ENCODE assay signal across 8 cellular contexts in the genomic region with DNA sequence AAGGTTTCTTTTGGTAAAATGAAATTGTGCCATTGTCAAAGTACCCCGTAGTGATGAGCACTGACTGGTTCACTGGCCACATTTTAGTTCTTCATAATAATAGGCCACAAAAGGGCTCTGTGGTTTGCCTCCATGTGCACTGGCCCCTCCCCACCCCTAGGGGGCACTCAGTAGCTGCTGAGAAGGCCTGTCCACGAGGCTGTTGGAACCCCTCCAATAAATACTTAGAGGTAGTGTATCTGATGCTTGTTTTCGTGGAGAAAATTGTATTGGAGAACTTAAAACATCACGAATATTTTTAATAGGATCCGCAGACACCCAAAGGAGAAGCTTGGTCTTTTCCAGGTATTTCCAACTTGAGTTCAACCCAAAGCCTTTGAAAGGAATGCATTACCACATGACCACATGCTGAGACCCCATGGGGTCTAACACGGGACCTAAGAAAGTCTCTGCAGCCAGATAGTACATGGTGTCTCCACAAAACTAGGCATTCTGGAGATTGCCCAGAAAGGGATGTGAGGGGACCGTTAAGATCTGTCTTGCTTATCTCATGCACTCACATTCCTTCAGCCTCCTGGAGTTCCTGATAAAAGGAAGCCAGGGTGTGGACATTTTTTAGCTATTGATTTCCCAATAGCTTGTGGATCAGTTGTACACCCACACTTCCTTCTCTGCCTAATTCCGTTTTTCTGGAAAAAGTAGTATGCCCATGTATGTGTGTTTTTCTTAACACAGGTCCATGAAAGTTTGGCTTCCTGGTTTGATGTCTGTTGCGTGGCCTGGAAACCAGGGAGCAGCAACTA. TPM values are rescaled to one million over a fixed set of nuclear protein-coding genes. Genes with fewer than 3 reads are reported as not detected.
A peak's percentile ranks its signal among the peaks of the same experiment; 100 is the strongest.
DNase-seq lines count a peak whose midpoint lies in the region; ATAC-seq and TF ChIP-seq lines count a peak whose summit lies in the region.

No MANE protein-coding gene starts in this region.

- no peak for TF ChIP-seq POLR2A in GM18505 (IDR thresholded peaks at IDR 0.05; ENCODE audit: borderline replicate concordance, extremely low read depth, insufficient read depth, insufficient read length)

- no peak overlapping the region for H3K4me3 ChIP-seq in HL-60 (replicated peaks; ENCODE audit: insufficient read depth, low read length)

- no peak overlapping the region for H3K27ac ChIP-seq in HL-60 (replicated peaks)

- peak; percentile 68 for DNase-seq in CMK (ENCODE audit: low read depth)
- DNase-seq in HL-60 (ENCODE audit: low read depth in 1 of 2, low spot score in 1 of 2), result peak in 1 of 2 experiments; percentile 54
- peak; percentile 58 for DNase-seq in RPMI7951 (ENCODE audit: low read depth)
- peak; percentile 24 for DNase-seq in dedifferentiated amniotic fluid mesenchymal stem cell (ENCODE audit: extremely low spot score)
- no peak for DNase-seq in mesothelial cell of epicardium (ENCODE audit: low spot score in 2 of 2, unreplicated experiment in 2 of 2)
- no peak for DNase-seq in mesenteric fat pad (ENCODE audit: low spot score)

- no peaks in the 10 kb centered on the region for H3K27me3 Mint-ChIP-seq in mesothelial cell of epicardium (ENCODE audit: low read depth)

- TF ChIP-seq CTCF in HL-60 (IDR thresholded peaks at IDR 0.05; ENCODE audit: insufficient read depth, low read length) (peak; percentile 63), mesothelial cell of epicardium (IDR thresholded peaks at IDR 0.05; ENCODE audit: unreplicated experiment) (peak; percentile 51)

- peaks cover 39% of the 10 kb centered on the region for H3K36me3 Mint-ChIP-seq in mesothelial cell of epicardium

- H3K27ac Mint-ChIP-seq in mesothelial cell of epicardium, result no peak overlapping the region

- H3K9me3 Mint-ChIP-seq in mesothelial cell of epicardium, result peaks cover 24% of the 10 kb centered on the region

- peaks cover 36% of the 10 kb centered on the region for H3K4me1 Mint-ChIP-seq in mesothelial cell of epicardium

- no peaks in the 10 kb centered on the region for H3K27me3 ChIP-seq in HL-60 (ENCODE audit: insufficient read depth, poor library complexity, severe bottlenecking)

- ATAC-seq in GM18505 (IDR thresholded peaks at IDR 0.05; ENCODE audit: unreplicated experiment) (peak; percentile 60), GM18870 (IDR thresholded peaks at IDR 0.05; ENCODE audit: unreplicated experiment) (no peak)

- H3K4me3 Mint-ChIP-seq in mesothelial cell of epicardium, result no peak overlapping the region

RNA-seq across cellular contexts. Expression of a gene that starts 28.5 kb away (rescaled TPM):
- 0.20 TPM in 1 of 2 replicates, not detected in the other for total RNA-seq in RPMI7951 (2014; rRNA removed; shearing (Covaris generic))
- 0.90 to 1.0 TPM (median 0.98 TPM) in 3 replicates for total RNA-seq in mesothelial cell of epicardium
- total RNA-seq in mesenteric fat pad, result 62.1 TPM

Comparison
In these comparisons a context has a peak if more than half of its experiments do, and no peak if none do; other contexts are left out.
1. DNase-seq: peak in CMK (single experiment), RPMI7951 (single experiment) and dedifferentiated amniotic fluid mesenchymal stem cell (single experiment); none in mesothelial cell of epicardium (0 of 2) and mesenteric fat pad (single experiment).
2. RNA of a gene that starts 28.5 kb away (total RNA-seq): 62.1 TPM in mesenteric fat pad (single experiment); 0.90 to 1.0 TPM in mesothelial cell of epicardium and 0.20 TPM in RPMI7951; every median in the first group is over 10 times any median in the second.